In genomic region chr19:39145180-39145953, GRCh38 we compare ENCODE assay signal across 1 cellular context.
TF ChIP-seq lines count a peak whose summit lies in the region.

No MANE protein-coding gene starts in this region.

TF ChIP-seq in HepG2, 621 proteins besides CTCF, POLR2A, EP300 and RAD21 (continued from another document):
- TF ChIP-seq ELF4 (CRISPR knock-in tag; IDR thresholded peaks at IDR 0.05; ENCODE audit: borderline replicate concordance) (no peak), KLF13 (CRISPR knock-in tag; IDR thresholded peaks at IDR 0.05) (no peak), HMGXB4 (CRISPR knock-in tag; IDR thresholded peaks at IDR 0.05; ENCODE audit: borderline replicate concordance in 1 of 2, low read depth in 1 of 2) (peak in 1 of 2 experiments; percentile 57; a peak in 2 of 4 replicates), CAMTA2 (CRISPR knock-in tag; IDR thresholded peaks at IDR 0.05; ENCODE audit: borderline replicate concordance) (no peak), KLF11 (CRISPR knock-in tag; IDR thresholded peaks at IDR 0.05) (no peak), FOXC1 (CRISPR knock-in tag; IDR thresholded peaks at IDR 0.05; ENCODE audit: borderline replicate concordance) (no peak), PHF8 (CRISPR knock-in tag; IDR thresholded peaks at IDR 0.05) (peak; percentile 50; the same call in 1 of the 2 replicates), ZNF558 (CRISPR knock-in tag; IDR thresholded peaks at IDR 0.05; ENCODE audit: borderline replicate concordance) (no peak), HBP1 (CRISPR knock-in tag; IDR thresholded peaks at IDR 0.05; ENCODE audit: low read depth) (no peak), KMT2A (CRISPR knock-in tag; IDR thresholded peaks at IDR 0.05) (peak; percentile 75; the same call in 1 of the 2 replicates), SOX5 (CRISPR knock-in tag; IDR thresholded peaks at IDR 0.05; ENCODE audit: borderline replicate concordance) (peak; percentile 45), MTF1 (CRISPR knock-in tag; IDR thresholded peaks at IDR 0.05) (no peak), RFX1 (IDR thresholded peaks at IDR 0.05) (no peak), TMF1 (CRISPR knock-in tag; IDR thresholded peaks at IDR 0.05; ENCODE audit: low read depth) (no peak; the same call in 1 of the 2 replicates), TBX2 (CRISPR knock-in tag; IDR thresholded peaks at IDR 0.05; ENCODE audit: borderline replicate concordance) (peak; percentile 81), ZBTB38 (CRISPR knock-in tag; IDR thresholded peaks at IDR 0.05) (peak; percentile 72; the same call in 1 of the 2 replicates), ZNF496 (CRISPR knock-in tag; IDR thresholded peaks at IDR 0.05; ENCODE audit: insufficient replicate concordance) (no peak), NCOR1 (IDR thresholded peaks at IDR 0.05; ENCODE audit: borderline replicate concordance, low read length) (no peak), ZNF740 (CRISPR knock-in tag; IDR thresholded peaks at IDR 0.05) (no peak), POLR2AphosphoS2 (IDR thresholded peaks at IDR 0.05; ENCODE audit: low read depth, low read length) (no peak), ZNF12 (CRISPR knock-in tag; IDR thresholded peaks at IDR 0.05) (no peak), ZNF441 (CRISPR knock-in tag; IDR thresholded peaks at IDR 0.05; ENCODE audit: borderline replicate concordance) (no peak; the same call in 1 of the 2 replicates), ZBTB4 (CRISPR knock-in tag; IDR thresholded peaks at IDR 0.05; ENCODE audit: borderline replicate concordance) (no peak), GABPA (IDR thresholded peaks at IDR 0.05; ENCODE audit: low read depth, low read length) (no peak), GABPA (CRISPR knock-in tag; IDR thresholded peaks at IDR 0.05; ENCODE audit: low read depth) (0 out of 2 replicates have a peak, but pooled peaks have one; percentile 27), BCLAF1 (IDR thresholded peaks at IDR 0.05) (no peak), ZNF10 (CRISPR knock-in tag; IDR thresholded peaks at IDR 0.05; ENCODE audit: borderline replicate concordance, low read depth) (no peak), ZNF138 (CRISPR knock-in tag; IDR thresholded peaks at IDR 0.05; ENCODE audit: low read depth) (no peak), ZNF275 (CRISPR knock-in tag; IDR thresholded peaks at IDR 0.05; ENCODE audit: borderline replicate concordance) (0 out of 2 replicates have a peak, but pooled peaks have one; percentile 47), PTBP1 (IDR thresholded peaks at IDR 0.05; ENCODE audit: low read depth, low read length, poor library complexity, severe bottlenecking) (no peak), CHCHD3 (CRISPR knock-in tag; IDR thresholded peaks at IDR 0.05) (no peak)
- TF ChIP-seq, protein P1, sequence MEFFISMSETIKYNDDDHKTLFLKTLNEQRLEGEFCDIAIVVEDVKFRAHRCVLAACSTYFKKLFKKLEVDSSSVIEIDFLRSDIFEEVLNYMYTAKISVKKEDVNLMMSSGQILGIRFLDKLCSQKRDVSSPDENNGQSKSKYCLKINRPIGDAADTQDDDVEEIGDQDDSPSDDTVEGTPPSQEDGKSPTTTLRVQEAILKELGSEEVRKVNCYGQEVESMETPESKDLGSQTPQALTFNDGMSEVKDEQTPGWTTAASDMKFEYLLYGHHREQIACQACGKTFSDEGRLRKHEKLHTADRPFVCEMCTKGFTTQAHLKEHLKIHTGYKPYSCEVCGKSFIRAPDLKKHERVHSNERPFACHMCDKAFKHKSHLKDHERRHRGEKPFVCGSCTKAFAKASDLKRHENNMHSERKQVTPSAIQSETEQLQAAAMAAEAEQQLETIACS (CRISPR knock-in tag; IDR thresholded peaks at IDR 0.05): no peak
- TF ChIP-seq, protein P2, sequence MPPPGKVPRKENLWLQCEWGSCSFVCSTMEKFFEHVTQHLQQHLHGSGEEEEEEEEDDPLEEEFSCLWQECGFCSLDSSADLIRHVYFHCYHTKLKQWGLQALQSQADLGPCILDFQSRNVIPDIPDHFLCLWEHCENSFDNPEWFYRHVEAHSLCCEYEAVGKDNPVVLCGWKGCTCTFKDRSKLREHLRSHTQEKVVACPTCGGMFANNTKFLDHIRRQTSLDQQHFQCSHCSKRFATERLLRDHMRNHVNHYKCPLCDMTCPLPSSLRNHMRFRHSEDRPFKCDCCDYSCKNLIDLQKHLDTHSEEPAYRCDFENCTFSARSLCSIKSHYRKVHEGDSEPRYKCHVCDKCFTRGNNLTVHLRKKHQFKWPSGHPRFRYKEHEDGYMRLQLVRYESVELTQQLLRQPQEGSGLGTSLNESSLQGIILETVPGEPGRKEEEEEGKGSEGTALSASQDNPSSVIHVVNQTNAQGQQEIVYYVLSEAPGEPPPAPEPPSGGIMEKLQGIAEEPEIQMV (CRISPR knock-in tag; IDR thresholded peaks at IDR 0.05; ENCODE audit: low read depth): no peak
- TF ChIP-seq, protein P3, sequence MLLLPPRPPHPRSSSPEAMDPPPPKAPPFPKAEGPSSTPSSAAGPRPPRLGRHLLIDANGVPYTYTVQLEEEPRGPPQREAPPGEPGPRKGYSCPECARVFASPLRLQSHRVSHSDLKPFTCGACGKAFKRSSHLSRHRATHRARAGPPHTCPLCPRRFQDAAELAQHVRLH (CRISPR knock-in tag; IDR thresholded peaks at IDR 0.05; ENCODE audit: borderline replicate concordance, low read depth): 0 out of 2 replicates have a peak, but pooled peaks have one; percentile 56
- TF ChIP-seq, protein P4, sequence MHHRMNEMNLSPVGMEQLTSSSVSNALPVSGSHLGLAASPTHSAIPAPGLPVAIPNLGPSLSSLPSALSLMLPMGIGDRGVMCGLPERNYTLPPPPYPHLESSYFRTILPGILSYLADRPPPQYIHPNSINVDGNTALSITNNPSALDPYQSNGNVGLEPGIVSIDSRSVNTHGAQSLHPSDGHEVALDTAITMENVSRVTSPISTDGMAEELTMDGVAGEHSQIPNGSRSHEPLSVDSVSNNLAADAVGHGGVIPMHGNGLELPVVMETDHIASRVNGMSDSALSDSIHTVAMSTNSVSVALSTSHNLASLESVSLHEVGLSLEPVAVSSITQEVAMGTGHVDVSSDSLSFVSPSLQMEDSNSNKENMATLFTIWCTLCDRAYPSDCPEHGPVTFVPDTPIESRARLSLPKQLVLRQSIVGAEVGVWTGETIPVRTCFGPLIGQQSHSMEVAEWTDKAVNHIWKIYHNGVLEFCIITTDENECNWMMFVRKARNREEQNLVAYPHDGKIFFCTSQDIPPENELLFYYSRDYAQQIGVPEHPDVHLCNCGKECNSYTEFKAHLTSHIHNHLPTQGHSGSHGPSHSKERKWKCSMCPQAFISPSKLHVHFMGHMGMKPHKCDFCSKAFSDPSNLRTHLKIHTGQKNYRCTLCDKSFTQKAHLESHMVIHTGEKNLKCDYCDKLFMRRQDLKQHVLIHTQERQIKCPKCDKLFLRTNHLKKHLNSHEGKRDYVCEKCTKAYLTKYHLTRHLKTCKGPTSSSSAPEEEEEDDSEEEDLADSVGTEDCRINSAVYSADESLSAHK (CRISPR knock-in tag; IDR thresholded peaks at IDR 0.05; ENCODE audit: borderline replicate concordance): no peak
- TF ChIP-seq, protein P5, sequence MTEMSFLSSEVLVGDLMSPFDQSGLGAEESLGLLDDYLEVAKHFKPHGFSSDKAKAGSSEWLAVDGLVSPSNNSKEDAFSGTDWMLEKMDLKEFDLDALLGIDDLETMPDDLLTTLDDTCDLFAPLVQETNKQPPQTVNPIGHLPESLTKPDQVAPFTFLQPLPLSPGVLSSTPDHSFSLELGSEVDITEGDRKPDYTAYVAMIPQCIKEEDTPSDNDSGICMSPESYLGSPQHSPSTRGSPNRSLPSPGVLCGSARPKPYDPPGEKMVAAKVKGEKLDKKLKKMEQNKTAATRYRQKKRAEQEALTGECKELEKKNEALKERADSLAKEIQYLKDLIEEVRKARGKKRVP (CRISPR knock-in tag; IDR thresholded peaks at IDR 0.05): no peak
